ENCODE assay signal across 18 cellular contexts in the genomic region with DNA sequence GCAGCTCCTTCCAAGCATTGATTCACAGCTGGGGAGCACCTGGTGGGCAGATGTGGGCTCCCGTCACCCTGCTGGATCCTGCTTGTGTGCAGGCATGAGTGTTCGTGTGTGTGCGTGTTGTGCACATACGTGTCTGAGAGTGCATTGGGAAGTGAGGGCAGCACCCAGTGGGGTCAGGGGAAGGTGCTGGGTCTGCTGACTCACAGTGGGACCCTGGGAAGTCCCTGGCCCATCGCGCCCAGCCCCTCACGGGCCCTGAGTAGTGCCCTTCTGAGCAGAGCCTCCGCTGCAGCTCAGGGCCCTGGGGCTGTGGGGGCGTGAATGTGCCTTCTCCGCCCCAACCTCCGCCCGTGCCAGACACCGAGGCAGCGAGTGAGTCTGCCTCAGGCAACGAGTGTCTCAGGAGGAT. TPM values are rescaled to one million over a fixed set of nuclear protein-coding genes. Genes with fewer than 3 reads are reported as not detected.
DNase-seq lines count a peak whose midpoint lies in the region; ATAC-seq and TF ChIP-seq lines count a peak whose summit lies in the region.
"Had no signal": no experiment of that assay in that cellular context is flagged by ENCODE, and none has a peak within 500 bp of the region (broad histone marks: within the 10 kb centered on the region; RNA-seq: fewer than 3 reads in every experiment).

No MANE protein-coding gene starts in this region.

- no peak overlapping the region for H3K4me3 Mint-ChIP-seq in stimulated activated naive B cell treated with anti-CD40 and anti-IgM and Interleukin-4, amounts not matched to agents 10 μg/mL and 1 μg/mL and 100 μg/mL, for 72 hours
- H3K4me3 Mint-ChIP-seq in activated CD4-positive, alpha-beta memory T cell treated with anti-CD3 and anti-CD28 coated beads for 36 hours: no peak overlapping the region
- H3K4me3 Mint-ChIP-seq: activated T-cell treated with anti-CD3 and anti-CD28 coated beads, Interleukin-2, amount 50 U/mL, for 72 hours; CD4-positive, alpha-beta memory T cell had no signal

- CTCF ChIA-PET in activated CD4-positive, alpha-beta memory T cell treated with anti-CD3 and anti-CD28 coated beads for 36 hours (lab: Charles Lee): no interaction called here

- H3K36me3 ChIP-seq in heart right ventricle: no peaks in the 10 kb centered on the region
- H3K36me3 ChIP-seq: cardiac muscle cell, upper lobe of left lung had no signal

- H3K9me3 Mint-ChIP-seq in stimulated activated naive B cell treated with anti-CD40 and anti-IgM and Interleukin-4, amounts not matched to agents 10 μg/mL and 1 μg/mL and 100 μg/mL, for 72 hours: no peaks in the 10 kb centered on the region
- H3K9me3 Mint-ChIP-seq in activated CD4-positive, alpha-beta memory T cell treated with anti-CD3 and anti-CD28 coated beads for 36 hours: no peaks in the 10 kb centered on the region
- H3K9me3 Mint-ChIP-seq: activated T-cell treated with anti-CD3 and anti-CD28 coated beads, Interleukin-2, amount 50 U/mL, for 72 hours; CD4-positive, alpha-beta memory T cell had no signal

- H3K27me3 ChIP-seq in heart right ventricle: no peaks in the 10 kb centered on the region
- H3K27me3 ChIP-seq: cardiac muscle cell, upper lobe of left lung had no signal

- no peaks in the 10 kb centered on the region for H3K36me3 Mint-ChIP-seq in stimulated activated naive B cell treated with anti-CD40 and anti-IgM and Interleukin-4, amounts not matched to agents 10 μg/mL and 1 μg/mL and 100 μg/mL, for 72 hours
- H3K36me3 Mint-ChIP-seq in activated CD4-positive, alpha-beta memory T cell treated with anti-CD3 and anti-CD28 coated beads for 36 hours: no peaks in the 10 kb centered on the region
- H3K36me3 Mint-ChIP-seq: CD4-positive, alpha-beta memory T cell had no signal

- DNase-seq in left cardiac atrium (peak; percentile 13), heart right ventricle (no peak), NCI-H226 (peak; percentile 58), NCI-H1417 treated with DMSO at 0.1 percent for 48 hours (lab: John Stamatoyannopoulos, UW) (no peak), SIG-M5 (lab: John Stamatoyannopoulos, UW) (no peak)
- DNase-seq in stimulated activated naive B cell treated with anti-CD40 and anti-IgM and Interleukin-4, amounts not matched to agents 10 μg/mL and 1 μg/mL and 100 μg/mL, for 72 hours: peak; percentile 24
- DNase-seq in activated CD4-positive, alpha-beta memory T cell treated with anti-CD3 and anti-CD28 coated beads for 36 hours: no peak
- DNase-seq: activated T-cell treated with anti-CD3 and anti-CD28 coated beads, Interleukin-2, amount 50 U/mL, for 72 hours; CD4-positive, alpha-beta memory T cell; effector memory CD4-positive, alpha-beta T cell; NCI-H1092; NCI-H2227 treated with DMSO at 0.1 percent for 48 hours; small intestine; upper lobe of left lung had no signal

- peaks cover 0 to 7% (median 0%) of the 10 kb centered on the region in 9 donors for H3K4me1 ChIP-seq in heart right ventricle
- H3K4me1 ChIP-seq: A549, upper lobe of left lung had no signal

- H3K27ac Mint-ChIP-seq in stimulated activated naive B cell treated with anti-CD40 and anti-IgM and Interleukin-4, amounts not matched to agents 10 μg/mL and 1 μg/mL and 100 μg/mL, for 72 hours: no peak overlapping the region
- no peak overlapping the region for H3K27ac Mint-ChIP-seq in activated CD4-positive, alpha-beta memory T cell treated with anti-CD3 and anti-CD28 coated beads for 36 hours
- H3K27ac Mint-ChIP-seq: activated T-cell treated with anti-CD3 and anti-CD28 coated beads, Interleukin-2, amount 50 U/mL, for 72 hours; CD4-positive, alpha-beta memory T cell had no signal

- no peak for TF ChIP-seq CTCF in heart right ventricle (IDR thresholded peaks at IDR 0.05)

- no peak overlapping the region for H3K27ac ChIP-seq in heart right ventricle
- H3K27ac ChIP-seq: A549, cardiac muscle cell, SK-N-MC, upper lobe of left lung had no signal

- peaks cover 7 to 23% of the 10 kb centered on the region in 2 donors for H3K4me1 Mint-ChIP-seq in stimulated activated naive B cell treated with anti-CD40 and anti-IgM and Interleukin-4, amounts not matched to agents 10 μg/mL and 1 μg/mL and 100 μg/mL, for 72 hours
- H3K4me1 Mint-ChIP-seq in activated CD4-positive, alpha-beta memory T cell treated with anti-CD3 and anti-CD28 coated beads for 36 hours (ENCODE audit: low read depth): peaks cover 3% of the 10 kb centered on the region

- H3K4me3 ChIP-seq in heart right ventricle: no peak overlapping the region
- H3K4me3 ChIP-seq: A549, cardiac muscle cell, SK-N-MC, upper lobe of left lung had no signal

- intact Hi-C loops in left cardiac atrium (cut with DNase I) (no loop called here), heart right ventricle (cut with DNase I) (loop anchor here in 1 of 10 donors (10.0 kb wide), 1 partner anchor 375 kb away; no protein-coding TSS in a partner anchor)
- intact Hi-C loops in activated CD4-positive, alpha-beta memory T cell treated with anti-CD3 and anti-CD28 coated beads for 36 hours (cut with micrococcal nuclease): no loop called here

- 85 to 87% methylated on average over 15 of the region's 15 CpGs for WGBS in heart right ventricle, 2 donors

- POLR2A ChIA-PET in activated CD4-positive, alpha-beta memory T cell treated with anti-CD3 and anti-CD28 coated beads for 36 hours (lab: Charles Lee): no interaction called here

- H3K27me3 Mint-ChIP-seq in stimulated activated naive B cell treated with anti-CD40 and anti-IgM and Interleukin-4, amounts not matched to agents 10 μg/mL and 1 μg/mL and 100 μg/mL, for 72 hours: peaks cover 0 to 9% of the 10 kb centered on the region in 2 donors
- no peaks in the 10 kb centered on the region for H3K27me3 Mint-ChIP-seq in activated CD4-positive, alpha-beta memory T cell treated with anti-CD3 and anti-CD28 coated beads for 36 hours

- ATAC-seq in left cardiac atrium: no peak
- ATAC-seq in heart right ventricle: no peak
- peak; percentile 52 for ATAC-seq in GM21723 (IDR thresholded peaks at IDR 0.05; ENCODE audit: unreplicated experiment)
- peak; percentile 38 to 53 for ATAC-seq in stimulated activated naive B cell treated with anti-CD40 and anti-IgM and Interleukin-4, amounts not matched to agents 10 μg/mL and 1 μg/mL and 100 μg/mL, for 72 hours (replicated peaks)
- ATAC-seq: A549; activated T-cell treated with anti-CD3 and anti-CD28 coated beads, Interleukin-2, amount 50 U/mL, for 72 hours had no signal

- H3K9me3 ChIP-seq in heart right ventricle: no peaks in the 10 kb centered on the region
- H3K9me3 ChIP-seq: A549, upper lobe of left lung had no signal

RNA-seq across cellular contexts. Expression of a gene that starts 36.8 kb away (rescaled TPM):
- total RNA-seq in left cardiac atrium (1 to 10 TPM; 3.4 to 6.6 TPM), heart right ventricle (10 to 100 TPM in 1 of 10 donors, 1 to 10 TPM in 9; 5.1 to 12.0 (median 8.1) TPM)
- polyA plus RNA-seq in heart right ventricle: 1 to 10 TPM; 5.3 to 6.7 TPM
- not detected for total RNA-seq in activated CD4-positive, alpha-beta memory T cell treated with anti-CD3 and anti-CD28 coated beads for 36 hours

Comparison
In these comparisons a context has a peak if more than half of its experiments do, and no peak if none do; other contexts are left out.
1. DNase-seq: peak in left cardiac atrium (single experiment), NCI-H226 (single experiment) and stimulated activated naive B cell treated with anti-CD40 and anti-IgM and Interleukin-4, amounts not matched to agents 10 μg/mL and 1 μg/mL and 100 μg/mL, for 72 hours (single experiment); none in heart right ventricle (0 of 2), activated CD4-positive, alpha-beta memory T cell treated with anti-CD3 and anti-CD28 coated beads for 36 hours (single experiment), NCI-H1417 treated with DMSO at 0.1 percent for 48 hours (single experiment) and SIG-M5 (single experiment).
2. ATAC-seq: peak in GM21723 (single experiment) and stimulated activated naive B cell treated with anti-CD40 and anti-IgM and Interleukin-4, amounts not matched to agents 10 μg/mL and 1 μg/mL and 100 μg/mL, for 72 hours (2 of 2); none in left cardiac atrium (0 of 2) and heart right ventricle (0 of 8).